ENCODE assay signal across 8 cellular contexts in the genomic region with DNA sequence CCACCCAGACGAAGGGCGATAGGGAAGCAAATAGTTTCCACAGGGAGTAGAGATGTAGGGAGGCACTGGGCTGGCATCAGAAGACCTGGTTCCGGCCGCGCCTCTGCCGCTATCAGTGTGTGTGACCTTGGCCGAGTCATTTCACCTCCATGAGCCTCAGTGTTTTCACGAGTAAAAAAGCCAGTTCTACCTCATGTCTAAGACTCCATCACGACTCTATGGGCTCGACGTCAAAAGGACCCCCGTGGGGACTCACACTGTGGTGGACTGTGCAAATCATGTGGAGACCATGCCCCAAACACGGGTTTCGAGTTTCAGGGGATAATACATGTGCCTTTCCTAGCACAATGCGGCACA. TPM values are rescaled to one million over a fixed set of nuclear protein-coding genes. Genes with fewer than 3 reads are reported as not detected.
DNase-seq lines count a peak whose midpoint lies in the region; ATAC-seq, FAIRE-seq and TF ChIP-seq lines count a peak whose summit lies in the region.

No MANE protein-coding gene starts in this region.

- peak overlapping the region; percentile 76 for H3K4me3 ChIP-seq in astrocyte (ENCODE audit: insufficient read depth, low read depth, low read length)
- H3K4me3 ChIP-seq in left lung: peak overlapping the region; percentile 71 to 86
- peak overlapping the region; percentile 64 to 98 (median 88) for H3K4me3 ChIP-seq in tibial nerve

- CTCF ChIA-PET in activated CD4-positive, alpha-beta T cell treated with anti-CD3 and anti-CD28 coated beads, Interleukin-2, amount 10 ng/mL, durations not matched to agents 7 days and 5 days (lab: Charles Lee): no interaction called here

- peak overlapping the region; percentile 87 for H3K27ac Mint-ChIP-seq in activated CD4-positive, alpha-beta T cell treated with anti-CD3 and anti-CD28 coated beads, Interleukin-2, amount 10 ng/mL, durations not matched to agents 7 days and 5 days
- H3K27ac Mint-ChIP-seq in astrocyte (ENCODE audit: unreplicated experiment): peak overlapping the region; percentile 71

- H3K9ac ChIP-seq in astrocyte (ENCODE audit: low read length): peak overlapping the region; percentile 87

- TF ChIP-seq CTCF in astrocyte (IDR thresholded peaks at IDR 0.05; ENCODE audit: insufficient read depth, low read depth, low read length) (no peak), left lung (IDR thresholded peaks at IDR 0.05) (no peak), tibial nerve (IDR thresholded peaks at IDR 0.05) (no peak)

- peak overlapping the region; percentile 90 for H3K4me3 Mint-ChIP-seq in activated CD4-positive, alpha-beta T cell treated with anti-CD3 and anti-CD28 coated beads, Interleukin-2, amount 10 ng/mL, durations not matched to agents 7 days and 5 days
- peak overlapping the region; percentile 90 for H3K4me3 Mint-ChIP-seq in astrocyte (ENCODE audit: unreplicated experiment)

- H3K4me1 Mint-ChIP-seq in activated CD4-positive, alpha-beta T cell treated with anti-CD3 and anti-CD28 coated beads, Interleukin-2, amount 10 ng/mL, durations not matched to agents 7 days and 5 days: peaks cover 28% of the 10 kb centered on the region
- H3K4me1 Mint-ChIP-seq in astrocyte (ENCODE audit: low read depth, unreplicated experiment): peaks cover 5% of the 10 kb centered on the region

- WGBS in tibial nerve, 2 donors: 66% methylated on average over 15 of the region's 15 CpGs

- peak overlapping the region; percentile 88 for H3K4me2 ChIP-seq in astrocyte (ENCODE audit: low read length)

- peaks cover 4% of the 10 kb centered on the region for H4K20me1 ChIP-seq in astrocyte (ENCODE audit: insufficient read depth, low read length)

- FAIRE-seq in astrocyte (lab: Jason Lieb, UNC): no peak

- no peaks in the 10 kb centered on the region for H3K27me3 Mint-ChIP-seq in activated CD4-positive, alpha-beta T cell treated with anti-CD3 and anti-CD28 coated beads, Interleukin-2, amount 10 ng/mL, durations not matched to agents 7 days and 5 days
- no peaks in the 10 kb centered on the region for H3K27me3 Mint-ChIP-seq in astrocyte (ENCODE audit: low read depth, unreplicated experiment)

- ATAC-seq in left lung: no peak

- peaks cover 8% of the 10 kb centered on the region for H3K4me1 ChIP-seq in astrocyte (ENCODE audit: insufficient read depth, low read length)
- H3K4me1 ChIP-seq in left lung: peaks cover 12 to 41% of the 10 kb centered on the region in 2 donors
- peaks cover 2 to 46% (median 13%) of the 10 kb centered on the region in 4 donors for H3K4me1 ChIP-seq in tibial nerve

- no peak for DNase-seq in activated CD4-positive, alpha-beta T cell treated with anti-CD3 and anti-CD28 coated beads, Interleukin-2, amount 10 ng/mL, durations not matched to agents 7 days and 5 days
- no peak for DNase-seq in activated CD4-positive, alpha-beta T cell treated with anti-CD3 and anti-CD28 coated beads, Interleukin-2, amount 50 U/mL, for 48 hours
- DNase-seq in astrocyte (ENCODE audit: low read depth): no peak
- peak in 1 of 2 donors; percentile 55 for DNase-seq in left lung
- DNase-seq in tibial nerve (ENCODE audit: low spot score in 2 of 2): no peak
- no peak for DNase-seq in NCI-H1105 treated with DMSO at 0.1 percent for 48 hours (lab: John Stamatoyannopoulos, UW)
- no peak for DNase-seq in NOMO-1 (lab: John Stamatoyannopoulos, UW; ENCODE audit: unreplicated experiment in 2 of 2)
- DNase-seq in SW 1271 (lab: John Stamatoyannopoulos, UW): no peak

- H3K27ac ChIP-seq in astrocyte (ENCODE audit: low read depth, low read length) (peak overlapping the region; percentile 79), left lung (peak overlapping the region; percentile 92 to 94), tibial nerve (peak overlapping the region; percentile 86 to 96 (median 92))

- peaks cover 38% of the 10 kb centered on the region for H3K79me2 ChIP-seq in astrocyte (ENCODE audit: insufficient read depth, low read length)

- intact Hi-C loops in left lung (cut with DNase I): no loop called here

- peak overlapping the region; percentile 87 for H2AFZ ChIP-seq in astrocyte (ENCODE audit: low read depth, low read length)

- TF ChIP-seq POLR2A in tibial nerve (IDR thresholded peaks at IDR 0.05): no peak

- no peak for TF ChIP-seq EP300 in tibial nerve (IDR thresholded peaks at IDR 0.05)

- POLR2A ChIA-PET in activated CD4-positive, alpha-beta T cell treated with anti-CD3 and anti-CD28 coated beads, Interleukin-2, amount 10 ng/mL, durations not matched to agents 7 days and 5 days (lab: Charles Lee): no interaction called here

- H3K27me3 ChIP-seq in astrocyte (ENCODE audit: insufficient read depth, low read length): no peaks in the 10 kb centered on the region
- H3K27me3 ChIP-seq in left lung: no peaks in the 10 kb centered on the region
- H3K27me3 ChIP-seq in tibial nerve: no peaks in the 10 kb centered on the region

- H3K9me3 ChIP-seq in astrocyte (ENCODE audit: insufficient read depth, low read depth, low read length) (no peaks in the 10 kb centered on the region), left lung (no peaks in the 10 kb centered on the region), tibial nerve (no peaks in the 10 kb centered on the region)

- H3K9me3 Mint-ChIP-seq in activated CD4-positive, alpha-beta T cell treated with anti-CD3 and anti-CD28 coated beads, Interleukin-2, amount 10 ng/mL, durations not matched to agents 7 days and 5 days: no peaks in the 10 kb centered on the region
- no peaks in the 10 kb centered on the region for H3K9me3 Mint-ChIP-seq in astrocyte (ENCODE audit: unreplicated experiment)

- no peaks in the 10 kb centered on the region for H3K36me3 Mint-ChIP-seq in activated CD4-positive, alpha-beta T cell treated with anti-CD3 and anti-CD28 coated beads, Interleukin-2, amount 10 ng/mL, durations not matched to agents 7 days and 5 days (ENCODE audit: low read depth)
- no peaks in the 10 kb centered on the region for H3K36me3 Mint-ChIP-seq in astrocyte (ENCODE audit: low read depth, unreplicated experiment)

- H3K36me3 ChIP-seq in astrocyte (ENCODE audit: insufficient read depth, low read length) (no peaks in the 10 kb centered on the region), left lung (no peaks in the 10 kb centered on the region), tibial nerve (no peaks in the 10 kb centered on the region)

RNA-seq across cellular contexts. Expression of gene RAB11FIP2, which starts 0.6 kb away (rescaled TPM):
- 10 to 100 TPM; 15.5 to 17.9 TPM for total RNA-seq in activated CD4-positive, alpha-beta T cell treated with anti-CD3 and anti-CD28 coated beads, Interleukin-2, amount 10 ng/mL, durations not matched to agents 7 days and 5 days
- total RNA-seq in astrocyte (13.5 and 17.4 TPM in 2 replicates), left lung (10 to 100 TPM; 19.2 to 22.1 TPM), tibial nerve (10 to 100 TPM; 21.3 to 35.5 (median 30.0) TPM)
